In genomic region chr2:62293490-62294212, GRCh38 we compare ENCODE assay signal across 8 cellular contexts.
DNase-seq lines count a peak whose midpoint lies in the region; ATAC-seq, FAIRE-seq and TF ChIP-seq lines count a peak whose summit lies in the region.

No MANE protein-coding gene starts in this region.

- DNase-seq in KBM-7, result peak; percentile 50
- DNase-seq in body of pancreas, result peak; percentile 92 to 97 (median 96)
- peak; percentile 91 for DNase-seq in left kidney (ENCODE audit: low read depth, low spot score)
- peak; percentile 92 for DNase-seq in transverse colon
- DNase-seq in NOMO-1 treated with DMSO at 0.1 percent for 48 hours (lab: John Stamatoyannopoulos, UW; ENCODE audit: unreplicated experiment), result no peak
- DNase-seq in activated T-cell treated with anti-CD3 and anti-CD28 coated beads for 4 hours, result no peak
- no peak for DNase-seq in frontal cortex (ENCODE audit: low spot score in 2 of 2)

- TF ChIP-seq POLR2A in body of pancreas (IDR thresholded peaks at IDR 0.05) (peak; percentile 20 to 65 (median 63)), transverse colon (IDR thresholded peaks at IDR 0.05) (no peak)

- TF ChIP-seq EP300 in transverse colon (IDR thresholded peaks at IDR 0.05; ENCODE audit: low read depth), result no peak

- H3K36me3 ChIP-seq in body of pancreas (replicated peaks in 1 of 2; ENCODE audit: insufficient read depth in 1 of 2, low read depth in 2 of 2), result no peaks in the 10 kb centered on the region
- H3K36me3 ChIP-seq in transverse colon, result no peaks in the 10 kb centered on the region

- no peaks in the 10 kb centered on the region for H3K27me3 ChIP-seq in body of pancreas
- H3K27me3 ChIP-seq in transverse colon, result no peaks in the 10 kb centered on the region

- H3K9me3 ChIP-seq in body of pancreas (no peaks in the 10 kb centered on the region), transverse colon (no peaks in the 10 kb centered on the region)

- in situ Hi-C loops in KBM-7 (cut with MboI; ENCODE audit: low pct_unique_long_range_greater_than_20kb, low sequenced_read_pairs), result no loop called here
- in situ Hi-C loops in transverse colon (cut with MboI; ENCODE audit: low pct_ligation_motif_present in 1 of 4, low pct_unique_long_range_greater_than_20kb in 1 of 4, low sequenced_read_pairs in 3 of 4), result no loop called here

- 7 to 17% methylated on average over 16 to 17 of the region's 18 CpGs for WGBS in body of pancreas, 2 donors
- 39% methylated on average over 17 of the region's 18 CpGs; no CpG with 5 or more reads in 1 of the 2 donors for WGBS in transverse colon (ENCODE audit: low coverage in 1 of 2), 2 donors

- FAIRE-seq in frontal cortex (lab: Jason Lieb, UNC), result no peak

- H3K27ac ChIP-seq in body of pancreas, result peak overlapping the region; percentile 87 to 99 (median 94)
- H3K27ac ChIP-seq in transverse colon, result peak overlapping the region; percentile 81 to 88 (median 84)

- peak; percentile 74 for ATAC-seq in GM19452 (IDR thresholded peaks at IDR 0.05; ENCODE audit: unreplicated experiment)
- peak; percentile 91 for ATAC-seq in body of pancreas

- intact Hi-C loops in body of pancreas (cut with DNase I) (loop anchor here (10.0 kb wide), 1 partner anchor 89 kb away; no protein-coding TSS in a partner anchor), transverse colon (cut with DNase I; ENCODE audit: low total_unique reads) (loop anchor here (5.0 kb wide), 1 partner anchor 96 kb away; the partner anchor contains the start of gene B3GNT2)

- no peak overlapping the region for H3K4me3 ChIP-seq in body of pancreas
- H3K4me3 ChIP-seq in transverse colon, result peak overlapping the region in 1 of 4 donors; percentile 25

- peak in 2 of 7 experiments; percentile 12 to 21 for TF ChIP-seq CTCF in body of pancreas (IDR thresholded peaks at IDR 0.05)
- no peak for TF ChIP-seq CTCF in transverse colon (IDR thresholded peaks at IDR 0.05)

- H3K4me1 ChIP-seq in body of pancreas (peaks cover 37% of the 10 kb centered on the region), transverse colon (peaks cover 21 to 54% (median 39%) of the 10 kb centered on the region in 4 donors)

Comparison
In these comparisons a context has a peak if more than half of its experiments do, and no peak if none do; other contexts are left out.
1. DNase-seq: peak in KBM-7 (single experiment), body of pancreas (4 of 4), left kidney (single experiment) and transverse colon (single experiment); none in NOMO-1 treated with DMSO at 0.1 percent for 48 hours (single experiment), activated T-cell treated with anti-CD3 and anti-CD28 coated beads for 4 hours (single experiment) and frontal cortex (0 of 2).